ENCODE assay signal across 22 cellular contexts in genomic region chr13:93549326-93549855, GRCh38.
"Had no signal": no experiment of that assay in that cellular context is flagged by ENCODE, and none has a peak within 500 bp of the region (broad histone marks: within the 10 kb centered on the region; RNA-seq: fewer than 3 reads in every experiment).

No MANE protein-coding gene starts in this region.

- H3K4me1 ChIP-seq: adrenal gland, body of pancreas, colonic mucosa, gastrocnemius medialis, suprapubic skin had no signal

- H3K27me3 ChIP-seq: adrenal gland, body of pancreas, colonic mucosa, gastrocnemius medialis, suprapubic skin had no signal

- H3K4me3 ChIP-seq: adrenal gland, body of pancreas, colonic mucosa, gastrocnemius medialis, suprapubic skin had no signal

- H3K27ac Mint-ChIP-seq: activated CD8-positive, alpha-beta memory T cell treated with anti-CD3 and anti-CD28 coated beads, Interleukin-2, amount 10 ng/mL, durations not matched to agents 7 days and 5 days; activated naive CD4-positive, alpha-beta T cell treated with anti-CD3 and anti-CD28 coated beads, Interleukin-2, amount 50 U/mL, for 24 hours had no signal

- H3K27me3 Mint-ChIP-seq: activated CD8-positive, alpha-beta memory T cell treated with anti-CD3 and anti-CD28 coated beads, Interleukin-2, amount 10 ng/mL, durations not matched to agents 7 days and 5 days; activated naive CD4-positive, alpha-beta T cell treated with anti-CD3 and anti-CD28 coated beads, Interleukin-2, amount 50 U/mL, for 24 hours; naive B cell had no signal

- H3K4me3 Mint-ChIP-seq: activated CD8-positive, alpha-beta memory T cell treated with anti-CD3 and anti-CD28 coated beads, Interleukin-2, amount 10 ng/mL, durations not matched to agents 7 days and 5 days; activated naive CD4-positive, alpha-beta T cell treated with anti-CD3 and anti-CD28 coated beads, Interleukin-2, amount 50 U/mL, for 24 hours; naive B cell had no signal

- H3K36me3 Mint-ChIP-seq: activated CD8-positive, alpha-beta memory T cell treated with anti-CD3 and anti-CD28 coated beads, Interleukin-2, amount 10 ng/mL, durations not matched to agents 7 days and 5 days; activated naive CD4-positive, alpha-beta T cell treated with anti-CD3 and anti-CD28 coated beads, Interleukin-2, amount 50 U/mL, for 24 hours; naive B cell had no signal

- DNase-seq: activated CD4-positive, alpha-beta T cell treated with anti-CD3 and anti-CD28 coated beads, Interleukin-2, amount 50 U/mL, for 4 hours; activated CD8-positive, alpha-beta memory T cell treated with anti-CD3 and anti-CD28 coated beads, Interleukin-2, amount 10 ng/mL, durations not matched to agents 7 days and 5 days; activated effector memory CD4-positive, alpha-beta T cell treated with Interleukin-2 at 50 U/mL for 16 hours; activated T-cell treated with anti-CD3 and anti-CD28 coated beads, Interleukin-2, amount 50 U/mL, for 1 hour; adrenal gland; body of pancreas; central memory CD4-positive, alpha-beta T cell; colonic mucosa; effector CD4-positive, alpha-beta T cell; gastrocnemius medialis; naive B cell; posterior cingulate gyrus; right cardiac atrium; small intestine; stimulated activated naive CD8-positive, alpha-beta T cell treated with anti-CD3 and anti-CD28 coated beads, Interleukin-15, Interleukin-2, amounts not matched to agents 100 U/mL and 50 U/mL, for 24 hours; trophoblast cell had no signal

- FAIRE-seq: endothelial cell of umbilical vein, islet of Langerhans, small intestine had no signal

- H3K4me1 Mint-ChIP-seq: activated CD8-positive, alpha-beta memory T cell treated with anti-CD3 and anti-CD28 coated beads, Interleukin-2, amount 10 ng/mL, durations not matched to agents 7 days and 5 days; activated naive CD4-positive, alpha-beta T cell treated with anti-CD3 and anti-CD28 coated beads, Interleukin-2, amount 50 U/mL, for 24 hours; naive B cell had no signal

- H3K27ac ChIP-seq: adrenal gland, body of pancreas, colonic mucosa, gastrocnemius medialis, suprapubic skin had no signal

- ATAC-seq: activated CD4-positive, CD25-positive, alpha-beta regulatory T cell treated with anti-CD3 and anti-CD28 coated beads, Interleukin-2, amount 50 U/mL, for 24 hours; activated CD8-positive, alpha-beta memory T cell treated with anti-CD3 and anti-CD28 coated beads, Interleukin-2, amount 10 ng/mL, durations not matched to agents 7 days and 5 days; body of pancreas; gastrocnemius medialis; left lobe of liver; right cardiac atrium; stimulated activated naive CD8-positive, alpha-beta T cell treated with anti-CD3 and anti-CD28 coated beads, Interleukin-15, Interleukin-2, amounts not matched to agents 100 U/mL and 50 U/mL, for 24 hours had no signal

- H3K9me3 ChIP-seq: body of pancreas, colonic mucosa, gastrocnemius medialis, suprapubic skin had no signal

- H3K36me3 ChIP-seq: adrenal gland, colonic mucosa, gastrocnemius medialis, suprapubic skin had no signal

- H3K9me3 Mint-ChIP-seq: activated naive CD4-positive, alpha-beta T cell treated with anti-CD3 and anti-CD28 coated beads, Interleukin-2, amount 50 U/mL, for 24 hours had no signal
